Comparison of ENCODE assay signal across 20 cellular contexts in the genomic region with DNA sequence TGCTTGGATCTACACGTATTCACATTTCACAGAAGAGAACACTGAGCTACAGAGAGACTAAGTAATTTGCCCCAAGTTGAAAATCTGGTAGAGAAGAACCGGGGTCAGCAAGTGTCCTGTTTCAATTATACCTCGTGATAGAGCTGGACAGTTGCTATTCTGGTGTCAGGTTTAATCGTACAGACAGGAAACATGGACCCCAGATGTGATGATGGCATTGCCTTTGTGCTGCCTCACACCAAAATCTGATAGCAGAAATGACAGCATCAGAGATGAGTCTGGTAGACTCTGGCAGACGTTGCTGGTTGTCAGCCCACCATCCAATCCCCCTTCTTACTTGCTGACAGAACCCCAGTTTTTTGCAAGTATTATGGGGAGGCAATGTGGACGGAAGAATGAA.
"Had no signal": no experiment of that assay in that cellular context is flagged by ENCODE, and none has a peak within 500 bp of the region (broad histone marks: within the 10 kb centered on the region; RNA-seq: fewer than 3 reads in every experiment).

No MANE protein-coding gene starts in this region.

- ATAC-seq: activated CD4-positive, CD25-positive, alpha-beta regulatory T cell treated with anti-CD3 and anti-CD28 coated beads, Interleukin-2, amount 50 U/mL, for 24 hours; left ventricle myocardium superior; sciatic nerve; stimulated activated memory B cell treated with anti-CD40 and anti-IgM and Interleukin-4, amounts not matched to agents 10 μg/mL and 1 μg/mL and 100 μg/mL, for 72 hours had no signal

- DNase-seq: activated CD4-positive, alpha-beta memory T cell treated with anti-CD3 and anti-CD28 coated beads, Interleukin-2, amount 10 ng/mL, durations not matched to agents 7 days and 5 days; activated CD4-positive, alpha-beta T cell treated with anti-CD3 and anti-CD28 coated beads, Interleukin-2, amount 10 ng/mL, durations not matched to agents 24 days and 14 days; activated effector memory CD4-positive, alpha-beta T cell treated with anti-CD3 and anti-CD28 coated beads, Interleukin-2, amount 50 U/mL, for 16 hours; activated naive CD4-positive, alpha-beta T cell treated with anti-CD3 and anti-CD28 coated beads, Interleukin-2, amount 10 ng/mL, durations not matched to agents 7 days and 5 days; activated T-cell treated with anti-CD3 and anti-CD28 coated beads for 4 hours; effector CD4-positive, alpha-beta T cell; erythroblast; glutamatergic neuron; hippocampal formation; left ventricle myocardium superior; mammary epithelial cell; occipital lobe; small intestine; stimulated activated CD4-positive, alpha-beta T cell treated with anti-CD3 and anti-CD28 coated beads, Interleukin-15, amount 100 ng/mL, for 24 hours; transverse colon had no signal

- H3K27ac ChIP-seq: VCaP had no signal

- H3K9me3 ChIP-seq: transverse colon, vagina had no signal

- H3K27me3 ChIP-seq: transverse colon, vagina had no signal

- H3K4me3 ChIP-seq: transverse colon, vagina had no signal

- H3K36me3 ChIP-seq: transverse colon, vagina had no signal
